ENCODE assay signal across 1 cellular context in the genomic region with DNA sequence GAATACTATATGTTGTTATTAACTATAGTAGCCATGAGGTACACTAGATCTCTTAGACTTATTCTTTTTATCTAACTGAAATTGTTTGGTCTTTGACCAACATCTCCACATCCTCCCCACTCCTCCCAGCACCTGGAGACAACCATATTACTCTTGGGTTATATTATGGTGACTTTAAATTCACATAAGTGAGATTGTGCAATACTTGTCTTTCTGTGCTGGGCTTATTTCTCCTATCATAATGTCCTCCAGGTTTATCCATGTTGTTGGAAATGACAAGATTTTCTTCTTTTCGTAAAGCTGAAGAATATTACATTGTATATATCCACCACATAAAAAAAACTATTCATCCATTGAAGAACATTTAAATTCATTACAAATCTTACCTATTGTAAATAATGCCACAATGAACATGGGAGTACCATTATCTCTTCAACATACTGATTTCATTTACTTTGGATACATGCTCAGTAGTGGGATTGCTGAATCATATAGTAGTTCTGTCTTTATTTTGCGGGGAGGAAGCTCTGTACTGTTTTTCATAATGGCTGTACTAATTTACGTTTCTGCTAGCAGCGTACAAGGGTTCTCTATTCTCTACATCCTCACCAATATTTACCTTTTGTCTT.
TF ChIP-seq lines count a peak whose summit lies in the region.

No MANE protein-coding gene starts in this region.

TF ChIP-seq in SK-N-SH, 30 proteins besides CTCF, POLR2A, EP300 and RAD21 (continued from another document):
- TF ChIP-seq JUND (IDR thresholded peaks at IDR 0.05) (peak; percentile 67), FOXJ3 (CRISPR knock-in tag; IDR thresholded peaks at IDR 0.05) (no peak), ELF1 (IDR thresholded peaks at IDR 0.05) (no peak), MAX (IDR thresholded peaks at IDR 0.05; ENCODE audit: low read depth) (no peak), USF2 (IDR thresholded peaks at IDR 0.05; ENCODE audit: borderline replicate concordance, low read depth, low read length) (no peak), NFIC (IDR thresholded peaks at IDR 0.05; ENCODE audit: borderline replicate concordance) (peak; percentile 87), NRF1 (IDR thresholded peaks at IDR 0.05; ENCODE audit: low read depth, low read length) (no peak), POLR2AphosphoS5 (IDR thresholded peaks at IDR 0.05; ENCODE audit: low read depth, low read length) (no peak), GATA2 (CRISPR knock-in tag; IDR thresholded peaks at IDR 0.05) (no peak), MEF2A (IDR thresholded peaks at IDR 0.05; ENCODE audit: borderline replicate concordance, low read depth) (0 out of 2 replicates have a peak, but pooled peaks have one; percentile 8), CHD2 (IDR thresholded peaks at IDR 0.05; ENCODE audit: low read length, partially characterized antibody) (no peak), USF1 (IDR thresholded peaks at IDR 0.05; ENCODE audit: borderline replicate concordance, low read depth) (no peak), MXI1 (IDR thresholded peaks at IDR 0.05; ENCODE audit: low read depth, low read length) (no peak)
- TF ChIP-seq, protein P1, sequence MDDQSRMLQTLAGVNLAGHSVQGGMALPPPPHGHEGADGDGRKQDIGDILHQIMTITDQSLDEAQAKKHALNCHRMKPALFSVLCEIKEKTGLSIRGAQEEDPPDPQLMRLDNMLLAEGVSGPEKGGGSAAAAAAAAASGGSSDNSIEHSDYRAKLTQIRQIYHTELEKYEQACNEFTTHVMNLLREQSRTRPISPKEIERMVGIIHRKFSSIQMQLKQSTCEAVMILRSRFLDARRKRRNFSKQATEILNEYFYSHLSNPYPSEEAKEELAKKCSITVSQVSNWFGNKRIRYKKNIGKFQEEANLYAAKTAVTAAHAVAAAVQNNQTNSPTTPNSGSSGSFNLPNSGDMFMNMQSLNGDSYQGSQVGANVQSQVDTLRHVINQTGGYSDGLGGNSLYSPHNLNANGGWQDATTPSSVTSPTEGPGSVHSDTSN (IDR thresholded peaks at IDR 0.05), result 0 out of 2 replicates have a peak, but pooled peaks have one; percentile 19
